Comparison of ENCODE assay signal across 1 cellular context in genomic region chr22:43263645-43264514, GRCh38.
TF ChIP-seq lines count a peak whose summit lies in the region.

No MANE protein-coding gene starts in this region.

TF ChIP-seq in K562, 482 proteins besides CTCF, POLR2A, EP300 and RAD21 (continued from another document and continues in another):
- TF ChIP-seq ZBTB40 (IDR thresholded peaks at IDR 0.05) (no peak), ZBTB40 (CRISPR knock-in tag; IDR thresholded peaks at IDR 0.05) (no peak), MYC (IDR thresholded peaks at IDR 0.05; ENCODE audit: low read depth, low read length) (peak; percentile 64; the same call in 1 of the 2 replicates), MYC (CRISPR knock-in tag; IDR thresholded peaks at IDR 0.05; ENCODE audit: borderline replicate concordance, low read depth) (no peak), POLR2AphosphoS5 (IDR thresholded peaks at IDR 0.05; ENCODE audit: control insufficient read depth, insufficient read depth, low read depth, low read length) (peak; percentile 70), ZNF239 (CRISPR knock-in tag; IDR thresholded peaks at IDR 0.05) (no peak), MITF (IDR thresholded peaks at IDR 0.05) (no peak), SREBF2 (CRISPR knock-in tag; IDR thresholded peaks at IDR 0.05) (no peak), HMGXB4 (CRISPR knock-in tag; IDR thresholded peaks at IDR 0.05) (no peak), BMI1 (IDR thresholded peaks at IDR 0.05; ENCODE audit: low read length) (no peak), CHAMP1 (IDR thresholded peaks at IDR 0.05) (no peak), TCFL5 (CRISPR knock-in tag; conservative IDR thresholded peaks at IDR 0.05) (no peak), ZNF318 (IDR thresholded peaks at IDR 0.05; ENCODE audit: borderline replicate concordance in 1 of 2, low read depth in 1 of 2) (no peak), ZNF699 (CRISPR knock-in tag; IDR thresholded peaks at IDR 0.05; ENCODE audit: insufficient replicate concordance) (no peak), POLR3G (IDR thresholded peaks at IDR 0.05; ENCODE audit: extremely low read depth, insufficient read length, insufficient replicate concordance) (no peak), ZKSCAN1 (IDR thresholded peaks at IDR 0.05; ENCODE audit: low read depth, low read length) (no peak), ZNF133 (CRISPR knock-in tag; IDR thresholded peaks at IDR 0.05) (no peak), CGGBP1 (CRISPR knock-in tag; IDR thresholded peaks at IDR 0.05) (no peak), GTF2A2 (tag; IDR thresholded peaks at IDR 0.05) (no peak), OTX1 (CRISPR knock-in tag; IDR thresholded peaks at IDR 0.05) (no peak), ZNF77 (CRISPR knock-in tag; IDR thresholded peaks at IDR 0.05) (no peak), TOE1 (IDR thresholded peaks at IDR 0.05; ENCODE audit: borderline replicate concordance) (peak; percentile 22; the same call in 1 of the 2 replicates), TOE1 (CRISPR knock-in tag; IDR thresholded peaks at IDR 0.05; ENCODE audit: borderline replicate concordance, low read depth) (no peak), TFAM (CRISPR knock-in tag; conservative IDR thresholded peaks at IDR 0.05) (no peak), TEAD4 (IDR thresholded peaks at IDR 0.05; ENCODE audit: low read length) (peak; percentile 91), TEAD4 (CRISPR knock-in tag; IDR thresholded peaks at IDR 0.05; ENCODE audit: borderline replicate concordance) (no peak), ARID3A (IDR thresholded peaks at IDR 0.05; ENCODE audit: borderline replicate concordance, low read depth, low read length) (no peak), NFYB (IDR thresholded peaks at IDR 0.05; ENCODE audit: extremely low read depth, insufficient read length) (no peak), ZBTB7A (IDR thresholded peaks at IDR 0.05; ENCODE audit: borderline replicate concordance, control insufficient read depth, low read depth, low read length) (peak; percentile 72; the same call in 1 of the 2 replicates), SP2 (IDR thresholded peaks at IDR 0.05; ENCODE audit: extremely low read depth, low read depth, low read length, poor library complexity, severe bottlenecking) (no peak), CBFA2T3 (IDR thresholded peaks at IDR 0.05) (peak; percentile 93), NFIC (IDR thresholded peaks at IDR 0.05) (peak; percentile 98)
